In genomic region chr1:40763742-40764532, GRCh38 we compare ENCODE assay signal across 13 cellular contexts. TPM values are rescaled to one million over a fixed set of nuclear protein-coding genes. Genes with fewer than 3 reads are reported as not detected.
DNase-seq lines count a peak whose midpoint lies in the region; ATAC-seq and TF ChIP-seq lines count a peak whose summit lies in the region.
"Had no signal": no experiment of that assay in that cellular context is flagged by ENCODE, and none has a peak within 500 bp of the region (broad histone marks: within the 10 kb centered on the region; RNA-seq: fewer than 3 reads in every experiment).

No MANE protein-coding gene starts in this region.

- no peak overlapping the region for H3K9ac ChIP-seq in MM.1S (ENCODE audit: low read length)
- H3K9ac ChIP-seq: neural progenitor cell had no signal

- TF ChIP-seq CTCF in MM.1S (IDR thresholded peaks at IDR 0.05; ENCODE audit: low read length) (no peak), fibroblast of the aortic adventitia (IDR thresholded peaks at IDR 0.05; ENCODE audit: insufficient read depth, low read length) (no peak)

- POLR2A ChIA-PET in CD8-positive, alpha-beta memory T cell (lab: Charles Lee): interaction anchor here (1.1 to 1.5 kb wide), 2 partner anchors 54 to 72 kb away, joined by 3 to 4 read pairs; no protein-coding TSS in a partner anchor

- no peaks in the 10 kb centered on the region for H3K9me3 ChIP-seq in CD8-positive, alpha-beta memory T cell (ENCODE audit: low read length)
- H3K9me3 ChIP-seq in MM.1S (replicated peaks; ENCODE audit: insufficient read depth, low read length): no peaks in the 10 kb centered on the region
- H3K9me3 ChIP-seq: spleen had no signal

- H3K4me1 Mint-ChIP-seq in CD8-positive, alpha-beta memory T cell: peaks cover 18 to 37% (median 32%) of the 10 kb centered on the region in 3 donors

- H3K36me3 Mint-ChIP-seq in CD8-positive, alpha-beta memory T cell: peaks cover 5 to 91% (median 23%) of the 10 kb centered on the region in 3 donors

- no peaks in the 10 kb centered on the region for H3K27me3 ChIP-seq in CD8-positive, alpha-beta memory T cell (ENCODE audit: insufficient read depth, low read length, poor library complexity, severe bottlenecking)
- H3K27me3 ChIP-seq in MM.1S (replicated peaks; ENCODE audit: insufficient read depth, low read length): no peaks in the 10 kb centered on the region
- H3K27me3 ChIP-seq: neural progenitor cell, spleen had no signal

- peaks cover 8% of the 10 kb centered on the region; the same call in 1 of the 2 replicates for H3K79me2 ChIP-seq in MM.1S (ENCODE audit: low read length)

- peaks cover 25% of the 10 kb centered on the region for H3F3A ChIP-seq in MM.1S (ENCODE audit: insufficient read depth, low read length)

- H3K9me3 Mint-ChIP-seq in CD8-positive, alpha-beta memory T cell: no peaks in the 10 kb centered on the region
- H3K9me3 Mint-ChIP-seq: neural progenitor cell had no signal

- CTCF ChIA-PET in CD8-positive, alpha-beta memory T cell (lab: Charles Lee): interaction anchor here (1.1 to 3.1 kb wide), 5 partner anchors 10 to 95 kb away, joined by 3 to 10 read pairs (median 4); no protein-coding TSS in a partner anchor

- peaks cover 48% of the 10 kb centered on the region for H3K36me3 ChIP-seq in CD8-positive, alpha-beta memory T cell (ENCODE audit: insufficient read depth, low read length)
- H3K36me3 ChIP-seq in MM.1S (replicated peaks; ENCODE audit: insufficient read depth, low read length): peaks cover 13% of the 10 kb centered on the region
- H3K36me3 ChIP-seq: neural progenitor cell had no signal

- H3K9me2 ChIP-seq in MM.1S (replicated peaks; ENCODE audit: insufficient read depth, low read length): no peaks in the 10 kb centered on the region

- ATAC-seq in GM18858 (IDR thresholded peaks at IDR 0.05; ENCODE audit: unreplicated experiment) (peak; percentile 33), HG03520 (IDR thresholded peaks at IDR 0.05; ENCODE audit: unreplicated experiment) (no peak)
- ATAC-seq: HepG2 had no signal

- no peak overlapping the region for H3K4me3 ChIP-seq in CD8-positive, alpha-beta memory T cell (ENCODE audit: low read length)
- 0 out of 2 replicates have a peak overlapping the region, but pooled peaks have one; percentile 5 for H3K4me3 ChIP-seq in MM.1S (ENCODE audit: low read length)
- H3K4me3 ChIP-seq in fibroblast of the aortic adventitia (ENCODE audit: low read depth, low read length): no peak overlapping the region
- H3K4me3 ChIP-seq: neural progenitor cell, spleen had no signal

- peaks cover 9% of the 10 kb centered on the region for H4K20me1 ChIP-seq in MM.1S (ENCODE audit: insufficient read depth, low read length)

- no peak overlapping the region for H3K27ac ChIP-seq in CD8-positive, alpha-beta memory T cell (ENCODE audit: low read depth, low read length)
- H3K27ac ChIP-seq in MM.1S (ENCODE audit: low read length): peak overlapping the region; percentile 54; the same call in 1 of the 2 replicates
- H3K27ac ChIP-seq in caudate nucleus (ENCODE audit: low read depth, low read length): no peak overlapping the region
- H3K27ac ChIP-seq: neural progenitor cell had no signal

- peaks cover 27% of the 10 kb centered on the region for H3K4me1 ChIP-seq in CD8-positive, alpha-beta memory T cell (ENCODE audit: insufficient read depth, low read length)
- H3K4me1 ChIP-seq in MM.1S (ENCODE audit: low read length): peaks cover 45% of the 10 kb centered on the region
- H3K4me1 ChIP-seq: neural progenitor cell had no signal

- no peak overlapping the region for H2AFZ ChIP-seq in MM.1S (ENCODE audit: low read length)
- H2AFZ ChIP-seq: neural progenitor cell had no signal

- peak in 1 of 5 donors; percentile 35 for DNase-seq in CD8-positive, alpha-beta memory T cell
- DNase-seq in MM.1S (peak; percentile 68), fibroblast of the aortic adventitia (ENCODE audit: low read depth) (peak; percentile 31), NCI-H1048 (lab: John Stamatoyannopoulos, UW) (no peak), caudate nucleus (lab: John Stamatoyannopoulos, UW) (no peak), middle frontal gyrus (ENCODE audit: extremely low spot score, low spot score) (no peak)
- DNase-seq: activated effector memory CD4-positive, alpha-beta T cell treated with anti-CD3 and anti-CD28 coated beads, Interleukin-2, amount 50 U/mL, for 16 hours; cortex of kidney; spleen had no signal

- no peaks in the 10 kb centered on the region for H3K27me3 Mint-ChIP-seq in CD8-positive, alpha-beta memory T cell

- peak overlapping the region in 3 of 7 donors; percentile 24 to 56 (median 24) for H3K4me3 Mint-ChIP-seq in CD8-positive, alpha-beta memory T cell
- H3K4me3 Mint-ChIP-seq: neural progenitor cell had no signal

- peak overlapping the region; percentile 53 for H3K4me2 ChIP-seq in MM.1S (ENCODE audit: low read depth, low read length)
- H3K4me2 ChIP-seq: neural progenitor cell had no signal

- H3K27ac Mint-ChIP-seq in CD8-positive, alpha-beta memory T cell: peak overlapping the region; percentile 68 to 92 (median 84)
- H3K27ac Mint-ChIP-seq: neural progenitor cell had no signal

RNA-seq across cellular contexts. Expression of gene KCNQ4, which starts 19.6 kb away (rescaled TPM):
- total RNA-seq in CD8-positive, alpha-beta memory T cell: under 1 TPM; 0.09 to 0.16 TPM
- polyA plus RNA-seq in CD8-positive, alpha-beta memory T cell: not detected
- not detected in 2 replicates for total RNA-seq in fibroblast of the aortic adventitia (ENCODE audit: low replicate concordance)

Comparison
In these comparisons a context has a peak if more than half of its experiments do, and no peak if none do; other contexts are left out.
1. DNase-seq: peak in MM.1S (single experiment) and fibroblast of the aortic adventitia (single experiment); none in NCI-H1048 (single experiment), caudate nucleus (0 of 61) and middle frontal gyrus (single experiment).